In the genomic region with DNA sequence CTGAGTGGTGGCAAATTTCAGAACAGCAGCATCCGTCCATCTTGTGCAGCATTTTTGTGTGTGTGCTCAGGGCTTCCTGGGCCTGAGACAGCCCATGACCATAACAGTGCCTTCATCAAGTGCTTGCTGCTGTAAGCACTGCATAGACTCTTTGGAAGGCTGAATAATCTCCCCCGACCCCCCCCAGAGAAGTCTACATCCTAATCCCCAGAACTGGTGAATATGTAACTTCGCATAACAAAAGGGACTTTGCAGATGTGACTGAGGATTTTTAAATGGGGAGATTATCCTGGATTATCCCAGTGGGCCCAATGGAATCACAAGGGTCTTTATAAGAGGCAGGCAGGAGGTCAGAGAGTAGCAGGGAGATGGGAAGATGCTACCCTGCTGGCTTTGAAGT, we compare ENCODE assay signal across 7 cellular contexts. TPM values are rescaled to one million over a fixed set of nuclear protein-coding genes. Genes with fewer than 3 reads are reported as not detected.
"Had no signal": no experiment of that assay in that cellular context is flagged by ENCODE, and none has a peak within 500 bp of the region (broad histone marks: within the 10 kb centered on the region; RNA-seq: fewer than 3 reads in every experiment).

No MANE protein-coding gene starts in this region.

- H3K27ac Mint-ChIP-seq: GM23338 had no signal

- ATAC-seq: GM23338, K562 had no signal

- DNase-seq: H7, HCEC 1CT, IMR-90, KG1 had no signal

- H3K4me1 Mint-ChIP-seq: GM23338 had no signal

- H3K4me3 Mint-ChIP-seq: GM23338 had no signal

RNA-seq across cellular contexts. Expression of gene TMC5, which starts 50.6 kb away (rescaled TPM):
- total RNA-seq: H4, IMR-90 had no signal
